In genomic region chr7:133830081-133830480, GRCh38 we compare ENCODE assay signal across 1 cellular context.
TF ChIP-seq lines count a peak whose summit lies in the region.

No MANE protein-coding gene starts in this region.

TF ChIP-seq in HepG2, 621 proteins besides CTCF, POLR2A, EP300 and RAD21 (continued from another document):
- TF ChIP-seq ZFP91 (CRISPR knock-in tag; IDR thresholded peaks at IDR 0.05; ENCODE audit: borderline replicate concordance) (no peak), SALL1 (CRISPR knock-in tag; IDR thresholded peaks at IDR 0.05) (peak; percentile 31; the same call in 1 of the 2 replicates), ZNF224 (CRISPR knock-in tag; IDR thresholded peaks at IDR 0.05) (no peak), ZNF292 (CRISPR knock-in tag; IDR thresholded peaks at IDR 0.05; ENCODE audit: borderline replicate concordance, low read depth) (no peak), NKX3-1 (CRISPR knock-in tag; IDR thresholded peaks at IDR 0.05) (no peak), ZNF788 (CRISPR knock-in tag; IDR thresholded peaks at IDR 0.05; ENCODE audit: borderline replicate concordance) (no peak), RARA (CRISPR knock-in tag; IDR thresholded peaks at IDR 0.05) (peak; percentile 36; the same call in 1 of the 2 replicates), ZNF784 (CRISPR knock-in tag; IDR thresholded peaks at IDR 0.05; ENCODE audit: borderline replicate concordance) (no peak), ARID5B (CRISPR knock-in tag; IDR thresholded peaks at IDR 0.05) (peak; percentile 59), FOXC1 (CRISPR knock-in tag; IDR thresholded peaks at IDR 0.05; ENCODE audit: borderline replicate concordance) (no peak), SP1 (IDR thresholded peaks at IDR 0.05) (no peak), SP1 (CRISPR knock-in tag; IDR thresholded peaks at IDR 0.05) (no peak), HOXA3 (CRISPR knock-in tag; IDR thresholded peaks at IDR 0.05) (no peak), TAF15 (IDR thresholded peaks at IDR 0.05; ENCODE audit: low read depth, low read length, poor library complexity, severe bottlenecking) (no peak), ZKSCAN1 (IDR thresholded peaks at IDR 0.05; ENCODE audit: low read length) (0 out of 2 replicates have a peak, but pooled peaks have one; percentile 20), CREB3 (CRISPR knock-in tag; IDR thresholded peaks at IDR 0.05) (no peak), NFRKB (IDR thresholded peaks at IDR 0.05) (no peak), SIX1 (CRISPR knock-in tag; IDR thresholded peaks at IDR 0.05; ENCODE audit: borderline replicate concordance) (no peak)
TF ChIP-seq in HepG2: peak in this region for 8.
